Comparison of ENCODE assay signal across 8 cellular contexts in the genomic region with DNA sequence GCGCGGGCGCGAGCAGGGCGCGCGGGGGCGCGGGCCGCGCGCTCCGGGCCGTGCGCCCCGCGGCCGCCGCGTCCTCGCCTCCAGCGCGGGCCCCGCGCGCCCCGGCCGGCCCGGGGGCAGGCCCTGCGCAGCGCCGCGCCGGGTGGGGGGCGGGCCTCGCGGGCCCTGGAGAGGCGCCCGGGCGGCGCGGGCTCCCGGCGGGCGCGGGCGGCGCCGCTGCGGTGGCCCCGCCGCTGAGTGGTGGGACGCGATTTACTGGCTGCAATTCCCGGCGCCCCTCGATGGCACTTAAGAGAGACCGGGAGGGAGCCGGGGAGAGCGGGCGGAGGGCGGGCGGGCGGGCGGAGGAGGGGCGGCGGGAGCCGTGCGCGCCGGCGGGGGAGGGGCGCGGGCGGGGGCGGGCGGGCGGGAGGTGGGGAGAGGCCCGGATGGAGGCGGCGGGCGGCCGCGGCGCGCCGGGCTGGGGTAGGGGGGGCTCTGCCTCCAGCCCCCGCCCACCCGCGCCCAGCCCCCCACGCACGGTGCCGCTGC.
DNase-seq lines count a peak whose midpoint lies in the region; ATAC-seq, FAIRE-seq and TF ChIP-seq lines count a peak whose summit lies in the region.
"Had no signal": no experiment of that assay in that cellular context is flagged by ENCODE, and none has a peak within 500 bp of the region (broad histone marks: within the 10 kb centered on the region; RNA-seq: fewer than 3 reads in every experiment).

No MANE protein-coding gene starts in this region.

- H2BK12ac ChIP-seq in trophoblast cell (ENCODE audit: low read length), result no peak overlapping the region

- H2AFZ ChIP-seq in DND-41 (ENCODE audit: low read depth, low read length) (0 out of 2 replicates have a peak overlapping the region, but pooled peaks have one; percentile 41), trophoblast cell (ENCODE audit: insufficient read depth, low read length, poor library complexity) (no peak overlapping the region)

- H4K12ac ChIP-seq in trophoblast cell (ENCODE audit: low read depth, low read length), result no peak overlapping the region

- H3K4me2 ChIP-seq in DND-41 (ENCODE audit: insufficient read depth, low read length), result no peak overlapping the region
- H3K4me2 ChIP-seq in trophoblast cell (ENCODE audit: low read length), result peak overlapping the region; percentile 58

- peaks cover 32% of the 10 kb centered on the region for H3K79me2 ChIP-seq in DND-41 (ENCODE audit: insufficient read depth, low read length)
- no peaks in the 10 kb centered on the region for H3K79me2 ChIP-seq in trophoblast cell (ENCODE audit: control insufficient read depth, insufficient read depth, low read length, poor library complexity)

- peaks cover 43% of the 10 kb centered on the region for H3K4me1 ChIP-seq in DND-41 (ENCODE audit: insufficient read depth, low read length)
- no peaks in the 10 kb centered on the region for H3K4me1 ChIP-seq in trophoblast cell (ENCODE audit: control insufficient read depth in 1 of 2, insufficient read depth in 2 of 2, low read length in 2 of 2)

- H3K9ac ChIP-seq in DND-41 (ENCODE audit: low read depth, low read length), result peak overlapping the region; percentile 67
- H3K9ac ChIP-seq in trophoblast cell (ENCODE audit: low read length), result no peak overlapping the region

- no peak overlapping the region for H4K91ac ChIP-seq in trophoblast cell (ENCODE audit: low read depth, low read length)

- no peaks in the 10 kb centered on the region for H3K27me3 ChIP-seq in DND-41 (ENCODE audit: insufficient read depth, low read length, poor library complexity)
- H3K27me3 ChIP-seq in trophoblast cell (ENCODE audit: insufficient read depth, low read length), result no peaks in the 10 kb centered on the region

- no peak overlapping the region for H3K18ac ChIP-seq in trophoblast cell (ENCODE audit: low read length)

- DNase-seq in DND-41, result peak; percentile 58
- peak; percentile 53 for DNase-seq in NCI-H1092 treated with DMSO at 0.1 percent for 48 hours (lab: John Stamatoyannopoulos, UW)
- no peak for DNase-seq in coronary artery (ENCODE audit: low spot score)
- DNase-seq in trophoblast cell, result peak in 1 of 2 donors; percentile 9
- no peak for DNase-seq in RCC 7860 (ENCODE audit: low spot score)
- DNase-seq in HCEC 1CT, result no peak
- no peak for DNase-seq in GF-D8 (lab: John Stamatoyannopoulos, UW)

- H2BK120ac ChIP-seq in trophoblast cell (ENCODE audit: insufficient read depth, low read length, poor library complexity), result no peak overlapping the region

- no peak overlapping the region for H3K23ac ChIP-seq in trophoblast cell (ENCODE audit: low read length)

- H2BK5ac ChIP-seq in trophoblast cell (ENCODE audit: low read depth, low read length, poor library complexity), result no peak overlapping the region

- no CpG with 5 or more reads among the region's 93 CpGs for WGBS in trophoblast cell (ENCODE audit: extremely low coverage, insufficient coverage, insufficient read length)

- H4K8ac ChIP-seq in trophoblast cell (ENCODE audit: low read depth, low read length), result no peak overlapping the region

- no peak overlapping the region for H3K14ac ChIP-seq in trophoblast cell (ENCODE audit: low read length)

- no peaks in the 10 kb centered on the region for H3K79me1 ChIP-seq in trophoblast cell (ENCODE audit: low read length)

- no peak overlapping the region for H2AK5ac ChIP-seq in trophoblast cell (ENCODE audit: low read length)

- TF ChIP-seq CTCF in DND-41 (IDR thresholded peaks at IDR 0.05; ENCODE audit: borderline replicate concordance, extremely low read depth, low read length, poor library complexity, severe bottlenecking) (no peak), coronary artery (IDR thresholded peaks at IDR 0.05) (no peak)

- peaks cover 25% of the 10 kb centered on the region for H4K20me1 ChIP-seq in DND-41 (ENCODE audit: insufficient read depth, low read length)

- H3K9me3 ChIP-seq in DND-41 (ENCODE audit: insufficient read depth, low read length, severe bottlenecking) (no peaks in the 10 kb centered on the region), trophoblast cell (ENCODE audit: insufficient read depth, low read depth, low read length) (no peaks in the 10 kb centered on the region)

- peak; percentile 39; the same call in 2 of the 3 replicates for ATAC-seq in DND-41 (ENCODE audit: insufficient read depth, low read depth)

- H3K4ac ChIP-seq in trophoblast cell (ENCODE audit: low read depth, low read length), result no peak overlapping the region

- H3K36me3 ChIP-seq in DND-41 (ENCODE audit: insufficient read depth, low read length), result no peaks in the 10 kb centered on the region
- no peaks in the 10 kb centered on the region for H3K36me3 ChIP-seq in trophoblast cell (ENCODE audit: control insufficient read depth in 1 of 2, insufficient read depth in 2 of 2, low read length in 2 of 2)

- FAIRE-seq in RCC 7860 (lab: Jason Lieb, UNC), result no peak

- H3K4me3 ChIP-seq in DND-41 (ENCODE audit: low read depth in 1 of 2, low read length in 2 of 2) (peak overlapping the region in 1 of 2 experiments; percentile 69; a peak in 2 of 4 replicates), coronary artery (peak overlapping the region; percentile 74), trophoblast cell (ENCODE audit: low read depth, low read length) (no peak overlapping the region)

- no peak overlapping the region for H3K27ac ChIP-seq in DND-41 (ENCODE audit: low read length)
- peak overlapping the region in 1 of 2 donors; percentile 83 for H3K27ac ChIP-seq in coronary artery
- no peak overlapping the region for H3K27ac ChIP-seq in trophoblast cell (ENCODE audit: low read depth, low read length)
- H3K27ac ChIP-seq: HL-60 had no signal

Comparison
In these comparisons a context has a peak if more than half of its experiments do, and no peak if none do; other contexts are left out.
1. DNase-seq: peak in DND-41 (single experiment) and NCI-H1092 treated with DMSO at 0.1 percent for 48 hours (single experiment); none in coronary artery (single experiment), RCC 7860 (single experiment), HCEC 1CT (single experiment) and GF-D8 (single experiment).